30 cellular contexts compared by ENCODE assay signal in genomic region chr6:88840289-88840688, GRCh38.
"Had no signal": no experiment of that assay in that cellular context is flagged by ENCODE, and none has a peak within 500 bp of the region (broad histone marks: within the 10 kb centered on the region; RNA-seq: fewer than 3 reads in every experiment).

No MANE protein-coding gene starts in this region.

- H3K36me3 ChIP-seq: brain microvascular endothelial cell had no signal

- H3K27ac ChIP-seq: brain microvascular endothelial cell, SJCRH30 had no signal

- H3K4me3 Mint-ChIP-seq: activated CD8-positive, alpha-beta T cell treated with anti-CD3 and anti-CD28 coated beads, Interleukin-2, amount 10 ng/mL, durations not matched to agents 7 days and 5 days; activated naive CD4-positive, alpha-beta T cell treated with anti-CD3 and anti-CD28 coated beads, Interleukin-2, amount 50 U/mL, for 24 hours; activated T-helper 1 cell treated with anti-CD3 and anti-CD28 coated beads, Interleukin-12 subunit alpha, Interleukin-12 subunit beta, Interleukin-2, Interleukin-4 antibody, amounts not matched to agents 30 ng/mL and 10 ng/mL and 1 ng/mL, durations not matched to agents 14 hours and 24 hours and 36 hours; WTC11 had no signal

- H3K9me3 Mint-ChIP-seq: WTC11 had no signal

- H3K27me3 Mint-ChIP-seq: activated naive CD4-positive, alpha-beta T cell treated with anti-CD3 and anti-CD28 coated beads, Interleukin-2, amount 50 U/mL, for 24 hours had no signal

- H3K4me1 ChIP-seq: SJCRH30 had no signal

- DNase-seq: activated CD4-positive, alpha-beta T cell treated with anti-CD3 and anti-CD28 coated beads for 48 hours; activated CD4-positive, alpha-beta T cell treated with anti-CD3 and anti-CD28 coated beads, Interleukin-2, amount 50 U/mL, for 4 hours; activated CD4-positive, CD25-positive, alpha-beta regulatory T cell treated with anti-CD3 and anti-CD28 coated beads, Interleukin-2, amount 50 U/mL, for 72 hours; activated CD8-positive, alpha-beta memory T cell treated with anti-CD3 and anti-CD28 coated beads, Interleukin-2, amount 50 U/mL, for 48 hours; activated CD8-positive, alpha-beta T cell treated with anti-CD3 and anti-CD28 coated beads, Interleukin-2, amount 10 ng/mL, durations not matched to agents 7 days and 5 days; activated effector memory CD4-positive, alpha-beta T cell treated with Interleukin-2 at 50 U/mL for 16 hours; activated naive CD4-positive, alpha-beta T cell; activated T-cell treated with anti-CD3 and anti-CD28 coated beads, Interleukin-2, amount 50 U/mL, for 1 hour; amniotic stem cell; brain microvascular endothelial cell; MG63; MV-4-11; NCI-H1092 treated with DMSO at 0.1 percent for 48 hours; NCI-H1436; NCI-H1694 treated with DMSO at 0.1 percent for 48 hours; NCI-H2029 treated with DMSO at 0.1 percent for 48 hours; NCI-H345; NCI-H510A; NCI-H526 treated with DMSO at 0.1 percent for 48 hours; NCI-H82; OCI-M1; RPMI8226; SJCRH30; SK-N-SH; T-helper 1 cell had no signal

- H3K4me1 Mint-ChIP-seq: activated naive CD4-positive, alpha-beta T cell treated with anti-CD3 and anti-CD28 coated beads, Interleukin-2, amount 50 U/mL, for 24 hours had no signal

- ATAC-seq: activated CD8-positive, alpha-beta T cell treated with anti-CD3 and anti-CD28 coated beads, Interleukin-2, amount 10 ng/mL, durations not matched to agents 7 days and 5 days; Panc1; Right ventricle myocardium inferior; WTC11 had no signal

- H3K27me3 ChIP-seq: brain microvascular endothelial cell, MG63, SJCRH30 had no signal

- H3K4me3 ChIP-seq: MG63, SJCRH30 had no signal

- H3K9me3 ChIP-seq: SJCRH30, SK-N-SH had no signal
